16 cellular contexts compared by ENCODE assay signal in the genomic region with DNA sequence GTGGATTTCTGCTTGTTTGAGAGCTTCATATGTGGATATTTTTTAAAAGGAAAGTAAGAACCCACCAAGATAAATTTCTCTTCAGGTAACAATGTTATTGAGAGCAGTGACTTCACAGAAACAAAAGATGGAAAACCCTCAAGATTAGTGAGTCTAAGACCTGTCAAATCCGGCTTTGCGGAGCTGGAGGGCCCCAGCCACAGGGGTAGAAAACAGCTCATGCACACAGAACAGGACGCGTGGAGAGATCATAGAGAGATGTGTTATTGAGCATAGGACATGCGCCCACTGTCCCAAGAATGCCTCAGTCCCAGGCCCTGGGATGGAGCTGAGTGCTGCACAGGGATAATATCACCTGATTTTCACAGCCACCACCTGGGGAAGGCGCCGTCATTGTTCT. TPM values are rescaled to one million over a fixed set of nuclear protein-coding genes. Genes with fewer than 3 reads are reported as not detected.
"Had no signal": no experiment of that assay in that cellular context is flagged by ENCODE, and none has a peak within 500 bp of the region (broad histone marks: within the 10 kb centered on the region; RNA-seq: fewer than 3 reads in every experiment).

No MANE protein-coding gene starts in this region.

- H3K4me1 Mint-ChIP-seq: neural crest cell had no signal

- H3K9me3 Mint-ChIP-seq: endodermal cell; neural crest cell; T-helper 1 cell treated with Interleukin-12 subunit alpha and Interleukin-12 subunit beta and Interleukin-4 antibody, amounts not matched to agents 30 μg/mL and 1 μg/mL, for 36 hours had no signal

- H3K4me3 Mint-ChIP-seq: endodermal cell; neural crest cell; T-helper 1 cell treated with Interleukin-12 subunit alpha and Interleukin-12 subunit beta and Interleukin-4 antibody, amounts not matched to agents 30 μg/mL and 1 μg/mL, for 36 hours had no signal

- H3K27me3 ChIP-seq: pancreas, sigmoid colon, spleen, stomach had no signal

- H3K36me3 ChIP-seq: pancreas, sigmoid colon, spleen, stomach had no signal

- DNase-seq: activated CD4-positive, alpha-beta T cell treated with anti-CD3 and anti-CD28 coated beads, Interleukin-2, amount 50 U/mL, for 1 hour; activated CD4-positive, CD25-positive, alpha-beta regulatory T cell; activated effector memory CD4-positive, alpha-beta T cell treated with anti-CD3 and anti-CD28 coated beads, Interleukin-2, amount 50 U/mL, for 16 hours; amniotic stem cell; dorsolateral prefrontal cortex; endodermal cell; head of caudate nucleus; kidney glomerular epithelial cell; mesenchymal stem cell; pancreas; sigmoid colon; spleen; stomach had no signal

- H3K4me1 ChIP-seq: pancreas, sigmoid colon had no signal

- H3K27ac ChIP-seq: dorsolateral prefrontal cortex, pancreas, sigmoid colon, spleen, stomach had no signal

- H3K9me3 ChIP-seq: pancreas, sigmoid colon, spleen, stomach had no signal

- ATAC-seq: pancreas had no signal

- H3K4me3 ChIP-seq: dorsolateral prefrontal cortex, pancreas, sigmoid colon, spleen, stomach had no signal

- H3K27ac Mint-ChIP-seq: endodermal cell; T-helper 1 cell treated with Interleukin-12 subunit alpha and Interleukin-12 subunit beta and Interleukin-4 antibody, amounts not matched to agents 30 μg/mL and 1 μg/mL, for 36 hours had no signal

RNA-seq across cellular contexts. Expression of gene EDAR, which starts 21.3 kb away (rescaled TPM):
- total RNA-seq: cardiac septum, endodermal cell, neural crest cell, sigmoid colon had no signal
